In genomic region chr17:45234641-45235040, GRCh38 we compare ENCODE assay signal across 9 cellular contexts. TPM values are rescaled to one million over a fixed set of nuclear protein-coding genes. Genes with fewer than 3 reads are reported as not detected.
DNase-seq lines count a peak whose midpoint lies in the region; ATAC-seq and TF ChIP-seq lines count a peak whose summit lies in the region.
"Had no signal": no experiment of that assay in that cellular context is flagged by ENCODE, and none has a peak within 500 bp of the region (broad histone marks: within the 10 kb centered on the region; RNA-seq: fewer than 3 reads in every experiment).

No MANE protein-coding gene starts in this region.

- no peak for TF ChIP-seq POLR2A in gastroesophageal sphincter (IDR thresholded peaks at IDR 0.05)

- DNase-seq in DMS 273 (lab: John Stamatoyannopoulos, UW; ENCODE audit: unreplicated experiment): peak; percentile 71
- no peak for DNase-seq in DMS 273 treated with DMSO at 0.1 percent for 48 hours (lab: John Stamatoyannopoulos, UW)
- DNase-seq in NCI-H146 (lab: John Stamatoyannopoulos, UW): peak; percentile 67
- DNase-seq in activated CD4-positive, alpha-beta memory T cell treated with anti-CD3 and anti-CD28 coated beads, Interleukin-2, amount 10 ng/mL, durations not matched to agents 7 days and 5 days: no peak
- DNase-seq in kidney tubule cell (ENCODE audit: low spot score): peak; percentile 30
- DNase-seq in KG1 (lab: John Stamatoyannopoulos, UW): no peak
- no peak for DNase-seq in ureter (ENCODE audit: low spot score)

- H3K27ac ChIP-seq in gastroesophageal sphincter: no peak overlapping the region
- H3K27ac ChIP-seq: 22Rv1 had no signal

- POLR2A ChIA-PET in activated CD4-positive, alpha-beta memory T cell treated with anti-CD3 and anti-CD28 coated beads, Interleukin-2, amount 10 ng/mL, durations not matched to agents 7 days and 5 days (lab: Charles Lee): interaction anchor here (0.8 to 27.5 kb wide), 3 partner anchors 9 to 14 kb away, joined by 3 to 528 read pairs (median 4); partner anchors contain the start of gene FMNL1

- H3K27me3 Mint-ChIP-seq in activated CD4-positive, alpha-beta memory T cell treated with anti-CD3 and anti-CD28 coated beads, Interleukin-2, amount 10 ng/mL, durations not matched to agents 7 days and 5 days: no peaks in the 10 kb centered on the region

- peaks cover 75% of the 10 kb centered on the region for H3K4me1 Mint-ChIP-seq in activated CD4-positive, alpha-beta memory T cell treated with anti-CD3 and anti-CD28 coated beads, Interleukin-2, amount 10 ng/mL, durations not matched to agents 7 days and 5 days

- H3K27ac Mint-ChIP-seq in activated CD4-positive, alpha-beta memory T cell treated with anti-CD3 and anti-CD28 coated beads, Interleukin-2, amount 10 ng/mL, durations not matched to agents 7 days and 5 days: peak overlapping the region; percentile 74

- H3K4me1 ChIP-seq in gastroesophageal sphincter: peaks cover 0 to 23% (median 22%) of the 10 kb centered on the region in 3 donors

- no peak for TF ChIP-seq EP300 in gastroesophageal sphincter (IDR thresholded peaks at IDR 0.05)

- H3K9me3 Mint-ChIP-seq in activated CD4-positive, alpha-beta memory T cell treated with anti-CD3 and anti-CD28 coated beads, Interleukin-2, amount 10 ng/mL, durations not matched to agents 7 days and 5 days: no peaks in the 10 kb centered on the region

- no peaks in the 10 kb centered on the region for H3K9me3 ChIP-seq in gastroesophageal sphincter

- H3K4me3 Mint-ChIP-seq in activated CD4-positive, alpha-beta memory T cell treated with anti-CD3 and anti-CD28 coated beads, Interleukin-2, amount 10 ng/mL, durations not matched to agents 7 days and 5 days: no peak overlapping the region

- no peak overlapping the region for H3K4me3 ChIP-seq in gastroesophageal sphincter

- peaks cover 81% of the 10 kb centered on the region for H3K36me3 Mint-ChIP-seq in activated CD4-positive, alpha-beta memory T cell treated with anti-CD3 and anti-CD28 coated beads, Interleukin-2, amount 10 ng/mL, durations not matched to agents 7 days and 5 days (ENCODE audit: low read depth)

- 27 to 34% methylated on average over 2 to 5 of the region's 5 CpGs for WGBS in gastroesophageal sphincter (ENCODE audit: low coverage in 1 of 2), 2 donors

- H3K27me3 ChIP-seq in gastroesophageal sphincter: peaks cover 33% of the 10 kb centered on the region

- peak in 1 of 4 experiments; percentile 11 for TF ChIP-seq CTCF in gastroesophageal sphincter (IDR thresholded peaks at IDR 0.05)

- CTCF ChIA-PET in activated CD4-positive, alpha-beta memory T cell treated with anti-CD3 and anti-CD28 coated beads, Interleukin-2, amount 10 ng/mL, durations not matched to agents 7 days and 5 days (lab: Charles Lee): interaction anchor here (0.7 to 11.8 kb wide), 12 partner anchors 9 to 151 kb away, joined by 3 to 197 read pairs (median 5); partner anchors contain the start of gene FMNL1

- no peak for ATAC-seq in gastroesophageal sphincter

- no peaks in the 10 kb centered on the region for H3K36me3 ChIP-seq in gastroesophageal sphincter

RNA-seq across cellular contexts. Expression of gene FMNL1, which starts 13.0 kb away (rescaled TPM):
- 100 to 1,000 TPM; 465 to 477 TPM for total RNA-seq in activated CD4-positive, alpha-beta memory T cell treated with anti-CD3 and anti-CD28 coated beads, Interleukin-2, amount 10 ng/mL, durations not matched to agents 7 days and 5 days
- total RNA-seq in gastroesophageal sphincter (10 to 100 TPM; 12.0 to 21.9 (median 14.9) TPM), ureter (19.4 TPM)

RNA-seq across cellular contexts. Expression of gene SPATA32, which starts 27.3 kb away (rescaled TPM):
- total RNA-seq in activated CD4-positive, alpha-beta memory T cell treated with anti-CD3 and anti-CD28 coated beads, Interleukin-2, amount 10 ng/mL, durations not matched to agents 7 days and 5 days: under 1 TPM; 0.20 to 0.23 TPM
- total RNA-seq in gastroesophageal sphincter (not detected), ureter (not detected)

Comparison
In these comparisons a context has a peak if more than half of its experiments do, and no peak if none do; other contexts are left out.
1. DNase-seq: peak in DMS 273 (single experiment), NCI-H146 (single experiment) and kidney tubule cell (single experiment); none in DMS 273 treated with DMSO at 0.1 percent for 48 hours (single experiment), activated CD4-positive, alpha-beta memory T cell treated with anti-CD3 and anti-CD28 coated beads, Interleukin-2, amount 10 ng/mL, durations not matched to agents 7 days and 5 days (single experiment), KG1 (single experiment) and ureter (single experiment).
2. RNA of gene FMNL1, which starts 13.0 kb away (total RNA-seq): 465 to 477 TPM in activated CD4-positive, alpha-beta memory T cell treated with anti-CD3 and anti-CD28 coated beads, Interleukin-2, amount 10 ng/mL, durations not matched to agents 7 days and 5 days; 19.4 TPM in ureter (single experiment) and 12.0 to 21.9 TPM in gastroesophageal sphincter; every median in the first group is over 10 times any median in the second.